In the genomic region with DNA sequence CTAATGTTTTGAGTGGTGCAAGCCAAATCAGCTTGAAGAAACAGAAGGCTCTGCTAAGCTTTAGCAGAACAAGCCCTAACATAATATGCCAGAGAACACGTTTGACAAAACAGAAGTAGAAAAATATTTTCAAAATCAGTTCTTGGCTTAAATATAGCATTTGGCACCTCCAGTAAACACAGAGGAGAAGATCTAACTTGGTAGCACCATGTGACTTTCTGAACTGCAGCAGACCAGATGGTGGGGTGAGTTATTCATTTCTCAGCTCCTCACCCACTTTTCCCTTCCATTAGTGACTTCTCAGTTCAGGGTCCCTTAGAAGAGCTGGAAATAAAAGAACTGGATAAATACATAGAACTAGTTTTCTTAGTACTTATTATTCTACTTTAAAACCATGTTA, we compare ENCODE assay signal across 1 cellular context.
TF ChIP-seq lines count a peak whose summit lies in the region.

No MANE protein-coding gene starts in this region.

TF ChIP-seq in K562, 482 proteins besides CTCF, POLR2A, EP300 and RAD21 (continued from another document):
- TF ChIP-seq, protein P1, sequence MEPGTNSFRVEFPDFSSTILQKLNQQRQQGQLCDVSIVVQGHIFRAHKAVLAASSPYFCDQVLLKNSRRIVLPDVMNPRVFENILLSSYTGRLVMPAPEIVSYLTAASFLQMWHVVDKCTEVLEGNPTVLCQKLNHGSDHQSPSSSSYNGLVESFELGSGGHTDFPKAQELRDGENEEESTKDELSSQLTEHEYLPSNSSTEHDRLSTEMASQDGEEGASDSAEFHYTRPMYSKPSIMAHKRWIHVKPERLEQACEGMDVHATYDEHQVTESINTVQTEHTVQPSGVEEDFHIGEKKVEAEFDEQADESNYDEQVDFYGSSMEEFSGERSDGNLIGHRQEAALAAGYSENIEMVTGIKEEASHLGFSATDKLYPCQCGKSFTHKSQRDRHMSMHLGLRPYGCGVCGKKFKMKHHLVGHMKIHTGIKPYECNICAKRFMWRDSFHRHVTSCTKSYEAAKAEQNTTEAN (CRISPR knock-in tag; IDR thresholded peaks at IDR 0.05) = no peak
- TF ChIP-seq, protein P2, sequence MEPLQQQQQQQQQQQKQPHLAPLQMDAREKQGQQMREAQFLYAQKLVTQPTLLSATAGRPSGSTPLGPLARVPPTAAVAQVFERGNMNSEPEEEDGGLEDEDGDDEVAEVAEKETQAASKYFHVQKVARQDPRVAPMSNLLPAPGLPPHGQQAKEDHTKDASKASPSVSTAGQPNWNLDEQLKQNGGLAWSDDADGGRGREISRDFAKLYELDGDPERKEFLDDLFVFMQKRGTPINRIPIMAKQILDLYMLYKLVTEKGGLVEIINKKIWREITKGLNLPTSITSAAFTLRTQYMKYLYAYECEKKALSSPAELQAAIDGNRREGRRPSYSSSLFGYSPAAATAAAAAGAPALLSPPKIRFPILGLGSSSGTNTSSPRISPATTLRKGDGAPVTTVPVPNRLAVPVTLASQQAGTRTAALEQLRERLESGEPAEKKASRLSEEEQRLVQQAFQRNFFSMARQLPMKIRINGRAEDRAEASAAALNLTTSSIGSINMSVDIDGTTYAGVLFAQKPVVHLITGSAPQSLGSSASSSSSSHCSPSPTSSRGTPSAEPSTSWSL (CRISPR knock-in tag; IDR thresholded peaks at IDR 0.05; ENCODE audit: borderline replicate concordance) = no peak
- no peak for TF ChIP-seq PHF8 (IDR thresholded peaks at IDR 0.05; ENCODE audit: borderline replicate concordance, low read length)
- no peak for TF ChIP-seq RAD51 (IDR thresholded peaks at IDR 0.05; ENCODE audit: borderline replicate concordance, low read depth)
- TF ChIP-seq FIP1L1 (IDR thresholded peaks at IDR 0.05; ENCODE audit: low read depth, low read length, poor library complexity, severe bottlenecking) = no peak
